Comparison of ENCODE assay signal across 23 cellular contexts in genomic region chr5:15131909-15132308, GRCh38.
"Had no signal": no experiment of that assay in that cellular context is flagged by ENCODE, and none has a peak within 500 bp of the region (broad histone marks: within the 10 kb centered on the region; RNA-seq: fewer than 3 reads in every experiment).

No MANE protein-coding gene starts in this region.

- H3K9me3 ChIP-seq: left lung, neutrophil, ovary, right atrium auricular region, vagina had no signal

- H3K4me3 ChIP-seq: heart right ventricle, hepatocyte, left lung, lower lobe of right lung, ovary, right atrium auricular region, skin epidermis, tibial nerve, vagina had no signal

- FAIRE-seq: keratinocyte had no signal

- H3K4me1 ChIP-seq: left lung, lower lobe of right lung, right atrium auricular region, vagina had no signal

- H2AFZ ChIP-seq: hepatocyte had no signal

- H3K27ac ChIP-seq: heart right ventricle, hepatocyte, left lung, lower lobe of right lung, neutrophil, ovary, right atrium auricular region, skin epidermis, tibial nerve, vagina had no signal

- H3K4me2 ChIP-seq: hepatocyte had no signal

- H3K27me3 ChIP-seq: heart right ventricle, hepatocyte, left lung, neutrophil, ovary, right atrium auricular region, tibial nerve, vagina had no signal

- H3K79me2 ChIP-seq: hepatocyte had no signal

- DNase-seq: heart right ventricle; left colon; left lung; lower lobe of right lung; mammary epithelial cell; mesenchymal stem cell; naive thymus-derived CD8-positive, alpha-beta T cell; occipital lobe; ovary; stimulated activated CD4-positive, alpha-beta T cell treated with anti-CD3 and anti-CD28 coated beads, Interleukin-1b, Interleukin-23, amount 100 ng/mL, for 48 hours; stimulated activated CD4-positive, alpha-beta T cell treated with anti-CD3 and anti-CD28 coated beads, Interleukin-2, amount 100 ng/mL, for 48 hours; stimulated activated CD4-positive, alpha-beta T cell treated with anti-CD3 and anti-CD28 coated beads, Interleukin-4, amount 100 ng/mL, for 4 hours; stimulated activated CD8-positive, alpha-beta memory T cell treated with anti-CD3 and anti-CD28 coated beads, Interleukin-4, amount 100 ng/mL, for 48 hours; stimulated activated naive CD4-positive, alpha-beta T cell treated with Interleukin-2 at 50 U/mL for 16 hours; stimulated activated naive CD8-positive, alpha-beta T cell treated with anti-CD3 and anti-CD28 coated beads, Interleukin-15, amount 100 ng/mL, for 72 hours; substantia nigra had no signal

- H3K36me3 ChIP-seq: heart right ventricle, left lung, lower lobe of right lung, neutrophil, ovary, right atrium auricular region, tibial nerve, vagina had no signal
